17 cellular contexts compared by ENCODE assay signal in genomic region chr21:44842721-44843445, GRCh38. TPM values are rescaled to one million over a fixed set of nuclear protein-coding genes. Genes with fewer than 3 reads are reported as not detected.
DNase-seq lines count a peak whose midpoint lies in the region; ATAC-seq, FAIRE-seq and TF ChIP-seq lines count a peak whose summit lies in the region.
"Had no signal": no experiment of that assay in that cellular context is flagged by ENCODE, and none has a peak within 500 bp of the region (broad histone marks: within the 10 kb centered on the region; RNA-seq: fewer than 3 reads in every experiment).

No MANE protein-coding gene starts in this region.

- TF ChIP-seq CTCF in kidney (IDR thresholded peaks at IDR 0.05; ENCODE audit: borderline replicate concordance, extremely low read depth, insufficient read depth) = no peak

- peaks cover 2% of the 10 kb centered on the region for H3K79me1 ChIP-seq in neuronal stem cell (ENCODE audit: low read depth, low read length)

- H3K27ac ChIP-seq in kidney (ENCODE audit: low read depth in 2 of 2, low read length in 2 of 2) (no peak overlapping the region), neuronal stem cell (replicated peaks; ENCODE audit: low read length) (no peak overlapping the region)
- H3K27ac ChIP-seq: BLaER1 treated with 17β-estradiol and CSF1 and Interleukin-3, amounts not matched to agents 10 nM and 100 nM had no signal

- intact Hi-C loops in kidney (cut with DNase I) = no loop called here

- WGBS in neuronal stem cell (ENCODE audit: extremely low coverage in 2 of 2, insufficient read length in 2 of 2, insufficient replicate concordance in 1 of 2), 2 donors = no CpG with 5 or more reads among the region's 23 CpGs

- H3K14ac ChIP-seq in neuronal stem cell (ENCODE audit: low read length) = no peak overlapping the region

- H3K27me3 Mint-ChIP-seq in activated T-cell treated with anti-CD3 and anti-CD28 coated beads, Interleukin-2, amount 50 U/mL, for 4 hours (ENCODE audit: low read depth) = peaks cover 3% of the 10 kb centered on the region
- peaks cover 28% of the 10 kb centered on the region for H3K27me3 Mint-ChIP-seq in central memory CD8-positive, alpha-beta T cell

- no peak for ATAC-seq in activated T-cell treated with anti-CD3 and anti-CD28 coated beads, Interleukin-2, amount 50 U/mL, for 4 hours
- no peak for ATAC-seq in central memory CD8-positive, alpha-beta T cell (replicated peaks; ENCODE audit: extremely low read depth, poor library complexity, severe bottlenecking)
- ATAC-seq: CD8-positive, alpha-beta T cell; GM12878; HCT116 had no signal

- no peaks in the 10 kb centered on the region for H3K9me3 ChIP-seq in kidney (ENCODE audit: control insufficient read depth in 1 of 2, low read length in 2 of 2)
- no peaks in the 10 kb centered on the region for H3K9me3 ChIP-seq in neuronal stem cell (replicated peaks in 1 of 2; ENCODE audit: control insufficient read depth in 2 of 2, insufficient read depth in 1 of 2, low read depth in 1 of 2, low read length in 2 of 2)
- H3K9me3 ChIP-seq: BLaER1 treated with 17β-estradiol and CSF1 and Interleukin-3, amounts not matched to agents 10 nM and 100 nM had no signal

- peak overlapping the region; percentile 83 for H2AK5ac ChIP-seq in neuronal stem cell (ENCODE audit: low read depth, low read length)

- H2BK5ac ChIP-seq in neuronal stem cell (ENCODE audit: low read length) = peak overlapping the region; percentile 66

- FAIRE-seq in kidney (lab: Jason Lieb, UNC) = no peak
- FAIRE-seq: GM12878, HTR-8/SVneo had no signal

- no peak overlapping the region for H3K9ac ChIP-seq in kidney (ENCODE audit: low read length in 2 of 2)
- H3K9ac ChIP-seq in neuronal stem cell (ENCODE audit: low read depth, low read length, poor library complexity) = no peak overlapping the region
- H3K9ac ChIP-seq: BLaER1 treated with 17β-estradiol and CSF1 and Interleukin-3, amounts not matched to agents 10 nM and 100 nM had no signal

- H3K4me1 ChIP-seq in kidney (ENCODE audit: control insufficient read depth in 1 of 2, insufficient read depth in 1 of 2, low read depth in 1 of 2, low read length in 2 of 2) = peaks cover 6 to 13% of the 10 kb centered on the region in 2 donors
- peaks cover 0 to 9% of the 10 kb centered on the region in 2 donors for H3K4me1 ChIP-seq in neuronal stem cell (ENCODE audit: control insufficient read depth in 2 of 2, insufficient read depth in 1 of 2, low read depth in 1 of 2, low read length in 2 of 2)

- H4K8ac ChIP-seq in neuronal stem cell (ENCODE audit: low read depth, low read length) = peak overlapping the region; percentile 65

- no peak overlapping the region for H2AFZ ChIP-seq in neuronal stem cell (ENCODE audit: low read length)

- no peak overlapping the region for H4K91ac ChIP-seq in neuronal stem cell (ENCODE audit: low read depth, low read length, poor library complexity)

- no peak overlapping the region for H2BK12ac ChIP-seq in neuronal stem cell (ENCODE audit: low read length)

- H3K36me3 Mint-ChIP-seq in activated T-cell treated with anti-CD3 and anti-CD28 coated beads, Interleukin-2, amount 50 U/mL, for 4 hours (ENCODE audit: insufficient read depth) = no peaks in the 10 kb centered on the region
- H3K36me3 Mint-ChIP-seq in central memory CD8-positive, alpha-beta T cell (ENCODE audit: insufficient read depth) = peaks cover 9% of the 10 kb centered on the region
- H3K36me3 Mint-ChIP-seq: CD8-positive, alpha-beta T cell had no signal

- DNase-seq in activated T-cell treated with anti-CD3 and anti-CD28 coated beads, Interleukin-2, amount 50 U/mL, for 1 hour = peak; percentile 9
- no peak for DNase-seq in activated T-cell treated with anti-CD3 and anti-CD28 coated beads, Interleukin-2, amount 50 U/mL, for 4 hours
- DNase-seq in central memory CD8-positive, alpha-beta T cell (ENCODE audit: low spot score in 2 of 2) = no peak
- DNase-seq in kidney (peak; percentile 55), neuronal stem cell (ENCODE audit: low spot score) (no peak), NCI-H2171 treated with DMSO at 0.1 percent for 48 hours (lab: John Stamatoyannopoulos, UW) (no peak)
- DNase-seq: Calu3; CD8-positive, alpha-beta T cell; DMS79 treated with DMSO at 0.1 percent for 48 hours; GF-D8; GOT3; HFFc6 had no signal

- peak overlapping the region; percentile 27 for H3K18ac ChIP-seq in neuronal stem cell (ENCODE audit: low read length)

- no peak overlapping the region for H3K4me2 ChIP-seq in neuronal stem cell (ENCODE audit: insufficient read depth, low read length, poor library complexity, severe bottlenecking)
- H3K4me2 ChIP-seq: BLaER1 treated with 17β-estradiol and CSF1 and Interleukin-3, amounts not matched to agents 10 nM and 100 nM had no signal

- H3K4ac ChIP-seq in neuronal stem cell (ENCODE audit: low read length) = no peak overlapping the region

- peaks cover 13% of the 10 kb centered on the region for H3K4me1 Mint-ChIP-seq in activated T-cell treated with anti-CD3 and anti-CD28 coated beads, Interleukin-2, amount 50 U/mL, for 4 hours (ENCODE audit: low read depth)
- H3K4me1 Mint-ChIP-seq in central memory CD8-positive, alpha-beta T cell = no peaks in the 10 kb centered on the region

- H3K27ac Mint-ChIP-seq in central memory CD8-positive, alpha-beta T cell (ENCODE audit: low read depth) = peak overlapping the region; percentile 57
- H3K27ac Mint-ChIP-seq: B cell; CD8-positive, alpha-beta T cell; HFFc6 had no signal

- peaks cover 0 to 6% (median 0%) of the 10 kb centered on the region in 3 experiments for H3K27me3 ChIP-seq in neuronal stem cell (ENCODE audit: control insufficient read depth in 3 of 3, insufficient read depth in 3 of 3, low read depth in 1 of 3, low read length in 3 of 3)
- H3K27me3 ChIP-seq: BLaER1 treated with 17β-estradiol and CSF1 and Interleukin-3, amounts not matched to agents 10 nM and 100 nM had no signal

- no peak overlapping the region for H2BK120ac ChIP-seq in neuronal stem cell (ENCODE audit: low read depth, low read length)

- H3K36me3 ChIP-seq in kidney (ENCODE audit: control insufficient read depth in 1 of 2, insufficient read depth in 2 of 2, low read length in 2 of 2) = no peaks in the 10 kb centered on the region
- H3K36me3 ChIP-seq in neuronal stem cell (replicated peaks in 1 of 2; ENCODE audit: control insufficient read depth in 2 of 2, insufficient read depth in 2 of 2, low read length in 2 of 2) = no peaks in the 10 kb centered on the region

- no peak overlapping the region for H3K23ac ChIP-seq in neuronal stem cell (ENCODE audit: low read depth, low read length, poor library complexity)

- no peak overlapping the region for H3K4me3 Mint-ChIP-seq in activated T-cell treated with anti-CD3 and anti-CD28 coated beads, Interleukin-2, amount 50 U/mL, for 4 hours
- no peak overlapping the region for H3K4me3 Mint-ChIP-seq in central memory CD8-positive, alpha-beta T cell
- H3K4me3 Mint-ChIP-seq: B cell; CD8-positive, alpha-beta T cell; HFFc6 had no signal

- H3K4me3 ChIP-seq in kidney (ENCODE audit: low read length in 2 of 2) (no peak overlapping the region), neuronal stem cell (ENCODE audit: low read length in 2 of 2) (no peak overlapping the region)
- H3K4me3 ChIP-seq: BLaER1 treated with 17β-estradiol and CSF1 and Interleukin-3, amounts not matched to agents 10 nM and 100 nM; GM12878 had no signal

- no peaks in the 10 kb centered on the region for H3K9me3 Mint-ChIP-seq in activated T-cell treated with anti-CD3 and anti-CD28 coated beads, Interleukin-2, amount 50 U/mL, for 4 hours
- H3K9me3 Mint-ChIP-seq in central memory CD8-positive, alpha-beta T cell = no peaks in the 10 kb centered on the region
- H3K9me3 Mint-ChIP-seq: CD8-positive, alpha-beta T cell; HFFc6 had no signal

- H2BK15ac ChIP-seq in neuronal stem cell (ENCODE audit: low read length) = peak overlapping the region; percentile 49

RNA-seq across cellular contexts. Expression of gene SUMO3, which starts 25.0 kb away (rescaled TPM):
- 100 to 1,000 TPM in 1 of 3 donors, 10 to 100 TPM in 2; 87.0 to 107 (median 93.4) TPM for total RNA-seq in activated T-cell treated with anti-CD3 and anti-CD28 coated beads, Interleukin-2, amount 50 U/mL, for 4 hours
- 88.6 TPM for total RNA-seq in kidney
- polyA plus RNA-seq in kidney (ENCODE audit: insufficient read depth, low read depth, low replicate concordance) = 89.9 TPM
- polyA plus RNA-seq in neuronal stem cell (2013, experiment 1 of 2) = 216 TPM
- 212 TPM for polyA plus RNA-seq in neuronal stem cell (2013, experiment 2 of 2)

RNA-seq across cellular contexts. Expression of gene PTTG1IP, which starts 30.6 kb away (rescaled TPM):
- total RNA-seq in activated T-cell treated with anti-CD3 and anti-CD28 coated beads, Interleukin-2, amount 50 U/mL, for 4 hours = 10 to 100 TPM; 33.8 to 37.6 (median 34.6) TPM
- 378 TPM for total RNA-seq in kidney
- polyA plus RNA-seq in kidney (ENCODE audit: insufficient read depth, low read depth, low replicate concordance) = 187 TPM
- polyA plus RNA-seq in neuronal stem cell (2013, experiment 1 of 2) = 134 TPM
- 131 TPM for polyA plus RNA-seq in neuronal stem cell (2013, experiment 2 of 2)

RNA-seq across cellular contexts. Expression of gene UBE2G2, which starts 41.3 kb away (rescaled TPM):
- 100 to 1,000 TPM; 138 to 144 (median 140) TPM for total RNA-seq in activated T-cell treated with anti-CD3 and anti-CD28 coated beads, Interleukin-2, amount 50 U/mL, for 4 hours
- 86.0 TPM for total RNA-seq in kidney
- polyA plus RNA-seq in kidney (ENCODE audit: insufficient read depth, low read depth, low replicate concordance) = 39.4 TPM
- 48.4 TPM for polyA plus RNA-seq in neuronal stem cell (2013, experiment 1 of 2)
- polyA plus RNA-seq in neuronal stem cell (2013, experiment 2 of 2) = 50.1 TPM

Comparison
In these comparisons a context has a peak if more than half of its experiments do, and no peak if none do; other contexts are left out.
1. DNase-seq: peak in activated T-cell treated with anti-CD3 and anti-CD28 coated beads, Interleukin-2, amount 50 U/mL, for 1 hour (single experiment) and kidney (single experiment); none in activated T-cell treated with anti-CD3 and anti-CD28 coated beads, Interleukin-2, amount 50 U/mL, for 4 hours (single experiment), central memory CD8-positive, alpha-beta T cell (0 of 2), neuronal stem cell (single experiment) and NCI-H2171 treated with DMSO at 0.1 percent for 48 hours (single experiment).